ENCODE assay signal across 12 cellular contexts in genomic region chr14:96083667-96084320, GRCh38. TPM values are rescaled to one million over a fixed set of nuclear protein-coding genes. Genes with fewer than 3 reads are reported as not detected.
DNase-seq lines count a peak whose midpoint lies in the region; ATAC-seq, FAIRE-seq and TF ChIP-seq lines count a peak whose summit lies in the region.
"Had no signal": no experiment of that assay in that cellular context is flagged by ENCODE, and none has a peak within 500 bp of the region (broad histone marks: within the 10 kb centered on the region; RNA-seq: fewer than 3 reads in every experiment).

No MANE protein-coding gene starts in this region.

- 86 to 88% methylated on average over 10 of the region's 10 CpGs for WGBS in heart right ventricle, 2 donors
- 89% methylated on average over 10 of the region's 10 CpGs; no CpG with 5 or more reads in 1 of the 2 experiments for WGBS in H1 (ENCODE audit: extremely low coverage in 1 of 2, insufficient coverage in 1 of 2, insufficient read length in 1 of 2, insufficient replicate concordance in 2 of 2, low coverage in 1 of 2, low lambda C conversion rate in 2 of 2, missing lambda C conversion rate in 1 of 2), 2 experiments
- 75 to 83% methylated on average over 10 of the region's 10 CpGs for WGBS in lower leg skin, 2 donors

- no peak overlapping the region for H2BK15ac ChIP-seq in H1 (ENCODE audit: low read length)

- H3K23me2 ChIP-seq in H1 (ENCODE audit: low read depth, low read length) = no peaks in the 10 kb centered on the region; the same call in 1 of the 2 replicates

- no peak overlapping the region for H3K27ac ChIP-seq in heart right ventricle
- H3K27ac ChIP-seq in H1 (ENCODE audit: low read depth, low read length) = no peak overlapping the region
- H3K27ac ChIP-seq in upper lobe of right lung = no peak overlapping the region
- H3K27ac ChIP-seq in right atrium auricular region = no peak overlapping the region

- CTCF ChIA-PET in H1 (lab: Charles Lee; ENCODE audit: partially characterized antibody) = interaction anchor here (0.7 to 3.0 kb wide), 7 partner anchors 15 to 534 kb away, joined by 3 to 15 read pairs (median 3); no protein-coding TSS in a partner anchor

- no peak for TF ChIP-seq RAD21 in H1 (IDR thresholded peaks at IDR 0.05 in 1 of 2, conservative IDR thresholded peaks at IDR 0.05 in 1 of 2; ENCODE audit: low read depth in 2 of 2, low read length in 2 of 2)

- FAIRE-seq in H1 (lab: Jason Lieb, UNC) = no peak
- FAIRE-seq: colon had no signal

- H3K9me3 ChIP-seq in heart right ventricle = no peaks in the 10 kb centered on the region
- H3K9me3 ChIP-seq in H1 (ENCODE audit: insufficient read depth in 2 of 2, low read depth in 1 of 2, low read length in 1 of 2) = no peaks in the 10 kb centered on the region
- H3K9me3 ChIP-seq in upper lobe of right lung = no peaks in the 10 kb centered on the region
- H3K9me3 ChIP-seq in right atrium auricular region = no peaks in the 10 kb centered on the region
- H3K9me3 ChIP-seq: HAP-1 had no signal

- no peak overlapping the region for H3K4me2 ChIP-seq in H1 (ENCODE audit: insufficient read depth in 1 of 2, low read depth in 2 of 2, low read length in 2 of 2)

- no peaks in the 10 kb centered on the region for H3K4me1 ChIP-seq in heart right ventricle
- H3K4me1 ChIP-seq in H1 (replicated peaks in 1 of 4; ENCODE audit: control insufficient read depth in 3 of 4, insufficient read depth in 4 of 4, low read length in 3 of 4) = no peaks in the 10 kb centered on the region
- peaks cover 4% of the 10 kb centered on the region for H3K4me1 ChIP-seq in upper lobe of right lung
- no peaks in the 10 kb centered on the region for H3K4me1 ChIP-seq in right atrium auricular region
- H3K4me1 ChIP-seq: HAP-1 had no signal

- H3K27me3 ChIP-seq in heart right ventricle (peaks cover 0 to 27% (median 2%) of the 10 kb centered on the region in 7 donors), H1 (replicated peaks in 1 of 4; ENCODE audit: control insufficient read depth in 3 of 4, extremely low read depth in 1 of 4, insufficient read depth in 3 of 4, low read length in 3 of 4) (no peaks in the 10 kb centered on the region), upper lobe of right lung (no peaks in the 10 kb centered on the region), right atrium auricular region (no peaks in the 10 kb centered on the region)

- no peak overlapping the region for H2BK5ac ChIP-seq in H1 (ENCODE audit: low read depth, low read length)

- no peak overlapping the region for H3K23ac ChIP-seq in H1 (ENCODE audit: insufficient read length)

- no peak for TF ChIP-seq EP300 in H1 (IDR thresholded peaks at IDR 0.05; ENCODE audit: borderline replicate concordance in 1 of 2, low read depth in 2 of 2, low read length in 2 of 2)

- intact Hi-C loops in cardiac septum (cut with DNase I) (no loop called here), heart right ventricle (cut with DNase I) (loop anchor here in 1 of 10 donors (10.0 kb wide), 1 partner anchor 79 kb away; no protein-coding TSS in a partner anchor), upper lobe of right lung (cut with DNase I) (no loop called here), lower leg skin (cut with DNase I; ENCODE audit: low total_unique reads) (no loop called here)

- DNase-seq in cardiac septum (ENCODE audit: low spot score) = peak; percentile 5
- DNase-seq in heart right ventricle = no peak
- peak; percentile 75 for DNase-seq in NCI-H748 (lab: John Stamatoyannopoulos, UW; ENCODE audit: unreplicated experiment)
- DNase-seq in H1 (ENCODE audit: low read depth in 1 of 2, low spot score in 2 of 2) = no peak
- peak; percentile 87 for DNase-seq in upper lobe of right lung
- no peak for DNase-seq in stimulated activated CD4-positive, alpha-beta T cell treated with anti-CD3 and anti-CD28 coated beads, Interleukin-1b, Interleukin-23, amount 100 ng/mL, for 48 hours
- no peak for DNase-seq in right atrium auricular region (ENCODE audit: low spot score)
- DNase-seq in lower leg skin (ENCODE audit: low spot score in 2 of 2) = no peak
- DNase-seq: NCI-H1930 had no signal

- H3K4me3 ChIP-seq in heart right ventricle = no peak overlapping the region
- no peak overlapping the region for H3K4me3 ChIP-seq in H1 (ENCODE audit: extremely low read depth in 1 of 4, insufficient read depth in 2 of 4, low read depth in 3 of 4, low read length in 4 of 4)
- H3K4me3 ChIP-seq in upper lobe of right lung = no peak overlapping the region
- no peak overlapping the region for H3K4me3 ChIP-seq in right atrium auricular region
- H3K4me3 ChIP-seq in lower leg skin (ENCODE audit: low read depth, poor library complexity, severe bottlenecking) = no peak overlapping the region
- H3K4me3 ChIP-seq: HAP-1 had no signal

- POLR2A ChIA-PET in H1 (lab: Charles Lee; ENCODE audit: partially characterized antibody) = interaction anchor here (1.2 to 1.6 kb wide), 3 partner anchors 9 to 17 kb away, joined by 3 to 5 read pairs (median 3); no protein-coding TSS in a partner anchor

- no peaks in the 10 kb centered on the region for H3K79me2 ChIP-seq in H1 (ENCODE audit: control insufficient read depth in 1 of 2, insufficient read depth in 2 of 2, low read length in 2 of 2)

- H4K5ac ChIP-seq in H1 (ENCODE audit: insufficient read length, low read depth, low read length) = no peak overlapping the region

- no peak overlapping the region for H2BK12ac ChIP-seq in H1 (ENCODE audit: low read depth, low read length)

- no peak for TF ChIP-seq POLR2A in H1 (IDR thresholded peaks at IDR 0.05; ENCODE audit: control extremely low read depth in 1 of 2, low read depth in 2 of 2, low read length in 2 of 2)
- no peak for TF ChIP-seq POLR2A in lower leg skin (IDR thresholded peaks at IDR 0.05)

- no peak overlapping the region for H2BK120ac ChIP-seq in H1 (replicated peaks; ENCODE audit: low read depth, low read length)

- H4K91ac ChIP-seq in H1 (replicated peaks; ENCODE audit: insufficient read length, low read length) = no peak overlapping the region

- no peak for ATAC-seq in heart right ventricle
- peak; percentile 91 for ATAC-seq in upper lobe of right lung
- ATAC-seq: stimulated activated effector memory CD8-positive, alpha-beta T cell treated with anti-CD3 and anti-CD28 coated beads, Interleukin-12 subunit alpha, Interleukin-12 subunit beta, amount 100 ng/mL, for 72 hours had no signal

- H3K9ac ChIP-seq in H1 (replicated peaks in 1 of 4; ENCODE audit: extremely low read depth in 1 of 4, low read depth in 3 of 4, low read length in 3 of 4) = no peak overlapping the region

- H3K79me1 ChIP-seq in H1 (ENCODE audit: low read depth, low read length) = peaks cover 6% of the 10 kb centered on the region; the same call in 1 of the 2 replicates

- H2BK20ac ChIP-seq in H1 (ENCODE audit: low read length) = no peak overlapping the region

- H3K56ac ChIP-seq in H1 (replicated peaks; ENCODE audit: insufficient read length, low read depth, low read length) = no peak overlapping the region

- H2AK5ac ChIP-seq in H1 (ENCODE audit: low read depth, low read length) = no peak overlapping the region

- no peak overlapping the region for H2AFZ ChIP-seq in H1 (ENCODE audit: low read length)

- H3K14ac ChIP-seq in H1 (ENCODE audit: insufficient read length) = no peak overlapping the region

- no peak overlapping the region for H3K4ac ChIP-seq in H1 (replicated peaks; ENCODE audit: insufficient read length, low read depth, low read length)

- H4K8ac ChIP-seq in H1 (ENCODE audit: extremely low read depth, insufficient read depth, low read length) = no peak overlapping the region

- H4K20me1 ChIP-seq in H1 (replicated peaks in 1 of 2; ENCODE audit: control insufficient read depth in 1 of 2, insufficient read depth in 2 of 2, low read length in 2 of 2) = peaks cover 0 to 3% of the 10 kb centered on the region in 2 experiments

- H3K18ac ChIP-seq in H1 (ENCODE audit: extremely low read depth, low read length) = no peak overlapping the region

- peaks cover 0 to 9% (median 0%) of the 10 kb centered on the region in 9 donors for H3K36me3 ChIP-seq in heart right ventricle
- peaks cover 0 to 12% (median 6%) of the 10 kb centered on the region in 4 experiments; a peak in 5 of 8 replicates for H3K36me3 ChIP-seq in H1 (ENCODE audit: control insufficient read depth in 2 of 4, insufficient read depth in 4 of 4, low read length in 3 of 4)
- peaks cover 12% of the 10 kb centered on the region for H3K36me3 ChIP-seq in upper lobe of right lung
- H3K36me3 ChIP-seq in right atrium auricular region = no peaks in the 10 kb centered on the region
- H3K36me3 ChIP-seq: HAP-1 had no signal

- TF ChIP-seq CTCF in heart right ventricle (IDR thresholded peaks at IDR 0.05) (no peak), H1 (IDR thresholded peaks at IDR 0.05; ENCODE audit: control extremely low read depth in 1 of 3, insufficient read depth in 1 of 3, low read depth in 1 of 3, low read length in 3 of 3) (no peak), upper lobe of right lung (IDR thresholded peaks at IDR 0.05) (no peak), right atrium auricular region (IDR thresholded peaks at IDR 0.05) (no peak), lower leg skin (IDR thresholded peaks at IDR 0.05) (no peak)

TF ChIP-seq in H1, 55 proteins besides CTCF, POLR2A, EP300 and RAD21:
- TF ChIP-seq E2F6 (IDR thresholded peaks at IDR 0.05) (peak; percentile 22; the same call in 1 of the 2 replicates), BRCA1 (IDR thresholded peaks at IDR 0.05; ENCODE audit: low read depth, low read length) (no peak)

RNA-seq across cellular contexts. Expression of gene C14orf132, which starts 44.6 kb away (rescaled TPM):
- total RNA-seq in cardiac septum (18.9 TPM), heart right ventricle (10 to 100 TPM in 3 of 10 donors, 1 to 10 TPM in 6, under 1 TPM in 1; 0.85 to 16.2 (median 3.8) TPM), upper lobe of right lung (63.1 TPM), right atrium auricular region (1 to 10 TPM; 1.6 to 5.6 TPM), lower leg skin (10 to 100 TPM in 3 of 4 donors, 1 to 10 TPM in 1; 9.6 to 24.9 (median 16.6) TPM)
- polyA plus RNA-seq in heart right ventricle (1 to 10 TPM in 1 of 2 donors, under 1 TPM in 1; 0.80 to 2.5 TPM), H1 (2011; rRNA removed) (11.7 and 16.6 TPM in 2 replicates)
- 32.0 and 32.5 TPM in 2 replicates for total RNA-seq in H1 (2021; fragmentation: NEBNext Ultra II Directional; extraction: Animal tissue kit (Norgen Biotek cat#: 25700))
- polyA plus RNA-seq in H1 (2011; cell fraction: cytosol; rRNA removed) = 13.6 TPM
- polyA plus RNA-seq in H1 (2011; cell fraction: nucleus; rRNA removed) = 22.3 TPM
- polyA plus RNA-seq in H1 (2012, experiment 1 of 2) = 16.5 to 22.5 TPM (median 19.6 TPM) in 4 replicates
- 10.7 TPM for polyA plus RNA-seq in H1 (2012, experiment 2 of 2)
- 24.9 TPM for polyA plus RNA-seq in H1 (2013, experiment 1 of 2)
- polyA plus RNA-seq in H1 (2013, experiment 2 of 2) = 23.5 TPM
- 25.6 and 30.3 TPM in 2 replicates for polyA minus RNA-seq in H1 (2011; rRNA and poly(A)+ RNA removed)
- polyA minus RNA-seq in H1 (2011; cell fraction: cytosol; rRNA and poly(A)+ RNA removed) = 14.3 TPM
- 31.5 TPM for polyA minus RNA-seq in H1 (2011; cell fraction: nucleus; rRNA and poly(A)+ RNA removed)

Comparison
In these comparisons a context has a peak if more than half of its experiments do, and no peak if none do; other contexts are left out.
1. DNase-seq: peak in cardiac septum (single experiment), NCI-H748 (single experiment) and upper lobe of right lung (single experiment); none in heart right ventricle (0 of 2), H1 (0 of 2), stimulated activated CD4-positive, alpha-beta T cell treated with anti-CD3 and anti-CD28 coated beads, Interleukin-1b, Interleukin-23, amount 100 ng/mL, for 48 hours (single experiment), right atrium auricular region (single experiment) and lower leg skin (0 of 2).